1 cellular context compared by ENCODE assay signal in the genomic region with DNA sequence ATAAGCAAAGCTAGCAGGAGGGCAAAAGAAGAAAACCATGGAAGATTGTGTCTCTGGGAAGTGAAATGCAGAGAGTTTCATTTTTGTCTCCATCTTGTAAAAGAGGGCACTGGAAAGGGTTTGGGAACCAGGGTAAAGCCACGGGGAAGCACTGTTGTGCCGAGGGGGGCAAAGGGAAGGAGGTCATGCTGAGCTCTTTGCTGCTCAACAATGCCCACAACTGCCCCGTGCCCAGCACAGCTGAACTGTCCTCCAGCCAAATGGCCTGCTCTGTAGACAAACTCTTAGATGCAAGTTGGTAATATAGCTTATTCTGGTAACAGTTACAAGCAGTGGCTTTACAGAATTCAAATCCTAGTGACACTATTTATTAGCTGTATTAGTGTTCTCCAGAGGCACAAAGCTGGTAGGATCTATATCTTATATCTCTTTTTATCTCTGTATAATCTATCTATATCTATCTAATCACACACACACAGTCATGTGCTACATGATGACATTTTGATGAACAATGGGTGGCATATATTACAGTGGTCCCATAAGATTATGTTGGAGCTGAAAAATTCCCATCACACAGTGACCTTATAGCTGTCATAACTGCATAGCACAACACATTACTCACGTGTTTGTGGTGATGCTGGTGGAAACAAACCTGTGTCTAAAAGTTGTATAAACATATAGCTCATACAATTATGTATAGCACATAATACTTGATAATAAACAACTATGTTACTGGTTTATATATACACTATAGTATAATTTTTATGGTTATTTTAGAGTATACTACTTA.
A peak's percentile ranks its signal among the peaks of the same experiment; 100 is the strongest.
TF ChIP-seq lines count a peak whose summit lies in the region.

No MANE protein-coding gene starts in this region.

TF ChIP-seq in H1, 55 proteins besides CTCF, POLR2A, EP300 and RAD21:
- TF ChIP-seq YY1 (IDR thresholded peaks at IDR 0.05; ENCODE audit: low read depth, low read length), result 0 out of 2 replicates have a peak, but pooled peaks have one; percentile 11
- no peak for TF ChIP-seq ASH2L (IDR thresholded peaks at IDR 0.05; ENCODE audit: low read length)
